1 cellular context compared by ENCODE assay signal in the genomic region with DNA sequence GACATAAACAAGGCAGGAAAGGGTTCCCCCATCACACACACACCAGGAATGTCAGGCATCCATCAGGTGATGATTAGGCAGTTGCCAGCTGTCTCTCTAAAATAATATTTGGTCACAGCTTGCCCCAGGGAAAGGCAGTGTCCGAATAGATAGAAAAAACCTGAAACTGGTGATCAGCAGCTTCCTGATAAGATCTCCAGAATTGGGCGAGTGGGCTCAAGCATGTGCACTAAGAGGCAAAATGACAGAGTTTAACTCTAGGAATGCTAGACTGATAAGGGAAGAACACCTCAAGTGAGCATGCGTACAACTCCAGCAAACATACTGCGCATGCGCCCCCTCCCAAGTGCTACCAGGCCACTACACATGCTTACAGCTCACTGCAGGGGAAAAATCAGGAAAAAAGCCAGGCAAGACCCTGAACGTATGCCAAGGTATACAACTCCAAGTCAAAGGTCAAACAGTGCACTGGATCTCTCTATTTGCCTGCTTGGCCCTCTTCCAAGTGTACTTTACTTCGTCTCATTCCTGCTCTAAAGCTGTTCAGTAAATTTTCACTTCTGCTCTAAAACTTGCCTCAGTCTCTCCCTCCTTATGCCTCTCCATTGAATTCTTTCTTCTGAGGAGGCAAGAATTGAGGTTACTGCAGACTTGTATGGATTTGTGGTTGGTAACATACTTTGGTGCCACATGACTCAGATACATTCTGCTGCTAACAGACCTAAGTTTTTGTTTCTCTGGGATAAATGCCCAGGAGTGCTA.
TF ChIP-seq lines count a peak whose summit lies in the region.

No MANE protein-coding gene starts in this region.

TF ChIP-seq in HepG2, 621 proteins besides CTCF, POLR2A, EP300 and RAD21 (continued from another document and continues in another):
- TF ChIP-seq, protein P1, sequence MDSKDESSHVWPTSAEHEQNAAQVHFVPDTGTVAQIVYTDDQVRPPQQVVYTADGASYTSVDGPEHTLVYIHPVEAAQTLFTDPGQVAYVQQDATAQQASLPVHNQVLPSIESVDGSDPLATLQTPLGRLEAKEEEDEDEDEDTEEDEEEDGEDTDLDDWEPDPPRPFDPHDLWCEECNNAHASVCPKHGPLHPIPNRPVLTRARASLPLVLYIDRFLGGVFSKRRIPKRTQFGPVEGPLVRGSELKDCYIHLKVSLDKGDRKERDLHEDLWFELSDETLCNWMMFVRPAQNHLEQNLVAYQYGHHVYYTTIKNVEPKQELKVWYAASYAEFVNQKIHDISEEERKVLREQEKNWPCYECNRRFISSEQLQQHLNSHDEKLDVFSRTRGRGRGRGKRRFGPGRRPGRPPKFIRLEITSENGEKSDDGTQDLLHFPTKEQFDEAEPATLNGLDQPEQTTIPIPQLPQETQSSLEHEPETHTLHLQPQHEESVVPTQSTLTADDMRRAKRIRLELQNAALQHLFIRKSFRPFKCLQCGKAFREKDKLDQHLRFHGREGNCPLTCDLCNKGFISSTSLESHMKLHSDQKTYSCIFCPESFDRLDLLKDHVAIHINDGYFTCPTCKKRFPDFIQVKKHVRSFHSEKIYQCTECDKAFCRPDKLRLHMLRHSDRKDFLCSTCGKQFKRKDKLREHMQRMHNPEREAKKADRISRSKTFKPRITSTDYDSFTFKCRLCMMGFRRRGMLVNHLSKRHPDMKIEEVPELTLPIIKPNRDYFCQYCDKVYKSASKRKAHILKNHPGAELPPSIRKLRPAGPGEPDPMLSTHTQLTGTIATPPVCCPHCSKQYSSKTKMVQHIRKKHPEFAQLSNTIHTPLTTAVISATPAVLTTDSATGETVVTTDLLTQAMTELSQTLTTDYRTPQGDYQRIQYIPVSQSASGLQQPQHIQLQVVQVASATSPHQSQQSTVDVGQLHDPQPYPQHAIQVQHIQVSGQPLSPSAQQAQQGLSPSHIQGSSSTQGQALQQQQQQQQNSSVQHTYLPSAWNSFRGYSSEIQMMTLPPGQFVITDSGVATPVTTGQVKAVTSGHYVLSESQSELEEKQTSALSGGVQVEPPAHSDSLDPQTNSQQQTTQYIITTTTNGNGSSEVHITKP (CRISPR knock-in tag; IDR thresholded peaks at IDR 0.05; ENCODE audit: low read depth): 0 out of 2 replicates have a peak, but pooled peaks have one; percentile 24
- TF ChIP-seq FOXC1 (CRISPR knock-in tag; IDR thresholded peaks at IDR 0.05; ENCODE audit: borderline replicate concordance): peak; percentile 60; the same call in 1 of the 2 replicates
- TF ChIP-seq HNF4A (CRISPR knock-in tag; IDR thresholded peaks at IDR 0.05): peak; percentile 93
- TF ChIP-seq ZNF580 (CRISPR knock-in tag; IDR thresholded peaks at IDR 0.05; ENCODE audit: borderline replicate concordance, low read depth): peak; percentile 47; the same call in 1 of the 2 replicates
- peak; percentile 69; the same call in 1 of the 2 replicates for TF ChIP-seq TARDBP (CRISPR knock-in tag; IDR thresholded peaks at IDR 0.05)
- 0 out of 2 replicates have a peak, but pooled peaks have one; percentile 24 for TF ChIP-seq MEIS1 (CRISPR knock-in tag; IDR thresholded peaks at IDR 0.05; ENCODE audit: borderline replicate concordance)
- TF ChIP-seq, protein P2, sequence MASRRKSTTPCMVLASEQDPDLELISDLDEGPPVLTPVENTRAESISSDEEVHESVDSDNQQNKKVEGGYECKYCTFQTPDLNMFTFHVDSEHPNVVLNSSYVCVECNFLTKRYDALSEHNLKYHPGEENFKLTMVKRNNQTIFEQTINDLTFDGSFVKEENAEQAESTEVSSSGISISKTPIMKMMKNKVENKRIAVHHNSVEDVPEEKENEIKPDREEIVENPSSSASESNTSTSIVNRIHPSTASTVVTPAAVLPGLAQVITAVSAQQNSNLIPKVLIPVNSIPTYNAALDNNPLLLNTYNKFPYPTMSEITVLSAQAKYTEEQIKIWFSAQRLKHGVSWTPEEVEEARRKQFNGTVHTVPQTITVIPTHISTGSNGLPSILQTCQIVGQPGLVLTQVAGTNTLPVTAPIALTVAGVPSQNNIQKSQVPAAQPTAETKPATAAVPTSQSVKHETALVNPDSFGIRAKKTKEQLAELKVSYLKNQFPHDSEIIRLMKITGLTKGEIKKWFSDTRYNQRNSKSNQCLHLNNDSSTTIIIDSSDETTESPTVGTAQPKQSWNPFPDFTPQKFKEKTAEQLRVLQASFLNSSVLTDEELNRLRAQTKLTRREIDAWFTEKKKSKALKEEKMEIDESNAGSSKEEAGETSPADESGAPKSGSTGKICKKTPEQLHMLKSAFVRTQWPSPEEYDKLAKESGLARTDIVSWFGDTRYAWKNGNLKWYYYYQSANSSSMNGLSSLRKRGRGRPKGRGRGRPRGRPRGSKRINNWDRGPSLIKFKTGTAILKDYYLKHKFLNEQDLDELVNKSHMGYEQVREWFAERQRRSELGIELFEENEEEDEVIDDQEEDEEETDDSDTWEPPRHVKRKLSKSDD (CRISPR knock-in tag; IDR thresholded peaks at IDR 0.05; ENCODE audit: low read depth): no peak
- TF ChIP-seq, protein P3, sequence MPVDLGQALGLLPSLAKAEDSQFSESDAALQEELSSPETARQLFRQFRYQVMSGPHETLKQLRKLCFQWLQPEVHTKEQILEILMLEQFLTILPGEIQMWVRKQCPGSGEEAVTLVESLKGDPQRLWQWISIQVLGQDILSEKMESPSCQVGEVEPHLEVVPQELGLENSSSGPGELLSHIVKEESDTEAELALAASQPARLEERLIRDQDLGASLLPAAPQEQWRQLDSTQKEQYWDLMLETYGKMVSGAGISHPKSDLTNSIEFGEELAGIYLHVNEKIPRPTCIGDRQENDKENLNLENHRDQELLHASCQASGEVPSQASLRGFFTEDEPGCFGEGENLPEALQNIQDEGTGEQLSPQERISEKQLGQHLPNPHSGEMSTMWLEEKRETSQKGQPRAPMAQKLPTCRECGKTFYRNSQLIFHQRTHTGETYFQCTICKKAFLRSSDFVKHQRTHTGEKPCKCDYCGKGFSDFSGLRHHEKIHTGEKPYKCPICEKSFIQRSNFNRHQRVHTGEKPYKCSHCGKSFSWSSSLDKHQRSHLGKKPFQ (CRISPR knock-in tag; IDR thresholded peaks at IDR 0.05; ENCODE audit: insufficient replicate concordance): peak; percentile 46
- no peak for TF ChIP-seq ZNF704 (CRISPR knock-in tag; IDR thresholded peaks at IDR 0.05; ENCODE audit: borderline replicate concordance)
- TF ChIP-seq ZNF652 (CRISPR knock-in tag; IDR thresholded peaks at IDR 0.05; ENCODE audit: borderline replicate concordance, low read depth): peak; percentile 72
- peak; percentile 52; the same call in 1 of the 2 replicates for TF ChIP-seq ZSCAN25 (CRISPR knock-in tag; IDR thresholded peaks at IDR 0.05)
- no peak for TF ChIP-seq HDAC1 (CRISPR knock-in tag; IDR thresholded peaks at IDR 0.05)
- no peak for TF ChIP-seq NPAS2 (CRISPR knock-in tag; IDR thresholded peaks at IDR 0.05; ENCODE audit: borderline replicate concordance)
- TF ChIP-seq TEAD3 (CRISPR knock-in tag; optimal IDR thresholded peaks at IDR 0.05; ENCODE audit: borderline replicate concordance): peak; percentile 10
- no peak for TF ChIP-seq SIN3A (IDR thresholded peaks at IDR 0.05; ENCODE audit: borderline replicate concordance, low read depth, low read length)
- TF ChIP-seq ELF4 (CRISPR knock-in tag; IDR thresholded peaks at IDR 0.05; ENCODE audit: borderline replicate concordance): no peak
- no peak for TF ChIP-seq ZNF446 (CRISPR knock-in tag; IDR thresholded peaks at IDR 0.05)
- no peak for TF ChIP-seq CEBPG (CRISPR knock-in tag; IDR thresholded peaks at IDR 0.05)
- no peak for TF ChIP-seq GABPA (IDR thresholded peaks at IDR 0.05; ENCODE audit: low read depth, low read length)
- peak; percentile 36; the same call in 1 of the 2 replicates for TF ChIP-seq GABPA (CRISPR knock-in tag; IDR thresholded peaks at IDR 0.05; ENCODE audit: low read depth)
- no peak for TF ChIP-seq PRDM4 (CRISPR knock-in tag; IDR thresholded peaks at IDR 0.05; ENCODE audit: borderline replicate concordance)
- TF ChIP-seq ZNF550 (CRISPR knock-in tag; IDR thresholded peaks at IDR 0.05; ENCODE audit: borderline replicate concordance): no peak
- no peak for TF ChIP-seq ZZZ3 (CRISPR knock-in tag; IDR thresholded peaks at IDR 0.05; ENCODE audit: borderline replicate concordance)
- no peak for TF ChIP-seq PCBP1 (IDR thresholded peaks at IDR 0.05; ENCODE audit: borderline replicate concordance, low read depth, low read length)
- TF ChIP-seq, protein P4, sequence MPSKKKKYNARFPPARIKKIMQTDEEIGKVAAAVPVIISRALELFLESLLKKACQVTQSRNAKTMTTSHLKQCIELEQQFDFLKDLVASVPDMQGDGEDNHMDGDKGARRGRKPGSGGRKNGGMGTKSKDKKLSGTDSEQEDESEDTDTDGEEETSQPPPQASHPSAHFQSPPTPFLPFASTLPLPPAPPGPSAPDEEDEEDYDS (CRISPR knock-in tag; IDR thresholded peaks at IDR 0.05): 0 out of 2 replicates have a peak, but pooled peaks have one; percentile 20
- TF ChIP-seq BATF2 (CRISPR knock-in tag; IDR thresholded peaks at IDR 0.05): no peak
- TF ChIP-seq MEIS2 (CRISPR knock-in tag; IDR thresholded peaks at IDR 0.05): no peak
- no peak for TF ChIP-seq ZNF569 (CRISPR knock-in tag; IDR thresholded peaks at IDR 0.05; ENCODE audit: borderline replicate concordance)
- TF ChIP-seq ZBTB7A (CRISPR knock-in tag; IDR thresholded peaks at IDR 0.05): no peak
- TF ChIP-seq, protein P5, sequence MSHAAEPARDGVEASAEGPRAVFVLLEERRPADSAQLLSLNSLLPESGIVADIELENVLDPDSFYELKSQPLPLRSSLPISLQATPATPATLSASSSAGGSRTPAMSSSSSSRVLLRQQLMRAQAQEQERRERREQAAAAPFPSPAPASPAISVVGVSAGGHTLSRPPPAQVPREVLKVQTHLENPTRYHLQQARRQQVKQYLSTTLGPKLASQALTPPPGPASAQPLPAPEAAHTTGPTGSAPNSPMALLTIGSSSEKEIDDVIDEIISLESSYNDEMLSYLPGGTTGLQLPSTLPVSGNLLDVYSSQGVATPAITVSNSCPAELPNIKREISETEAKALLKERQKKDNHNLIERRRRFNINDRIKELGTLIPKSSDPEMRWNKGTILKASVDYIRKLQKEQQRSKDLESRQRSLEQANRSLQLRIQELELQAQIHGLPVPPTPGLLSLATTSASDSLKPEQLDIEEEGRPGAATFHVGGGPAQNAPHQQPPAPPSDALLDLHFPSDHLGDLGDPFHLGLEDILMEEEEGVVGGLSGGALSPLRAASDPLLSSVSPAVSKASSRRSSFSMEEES (CRISPR knock-in tag; IDR thresholded peaks at IDR 0.05): peak; percentile 33; the same call in 1 of the 2 replicates
- TF ChIP-seq, protein P6, sequence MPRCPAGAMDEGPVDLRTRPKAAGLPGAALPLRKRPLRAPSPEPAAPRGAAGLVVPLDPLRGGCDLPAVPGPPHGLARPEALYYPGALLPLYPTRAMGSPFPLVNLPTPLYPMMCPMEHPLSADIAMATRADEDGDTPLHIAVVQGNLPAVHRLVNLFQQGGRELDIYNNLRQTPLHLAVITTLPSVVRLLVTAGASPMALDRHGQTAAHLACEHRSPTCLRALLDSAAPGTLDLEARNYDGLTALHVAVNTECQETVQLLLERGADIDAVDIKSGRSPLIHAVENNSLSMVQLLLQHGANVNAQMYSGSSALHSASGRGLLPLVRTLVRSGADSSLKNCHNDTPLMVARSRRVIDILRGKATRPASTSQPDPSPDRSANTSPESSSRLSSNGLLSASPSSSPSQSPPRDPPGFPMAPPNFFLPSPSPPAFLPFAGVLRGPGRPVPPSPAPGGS (CRISPR knock-in tag; IDR thresholded peaks at IDR 0.05): 0 out of 2 replicates have a peak, but pooled peaks have one; percentile 31
- peak; percentile 63; the same call in 1 of the 2 replicates for TF ChIP-seq ZNF574 (CRISPR knock-in tag; IDR thresholded peaks at IDR 0.05)
